ENCODE assay signal across 9 cellular contexts in the genomic region with DNA sequence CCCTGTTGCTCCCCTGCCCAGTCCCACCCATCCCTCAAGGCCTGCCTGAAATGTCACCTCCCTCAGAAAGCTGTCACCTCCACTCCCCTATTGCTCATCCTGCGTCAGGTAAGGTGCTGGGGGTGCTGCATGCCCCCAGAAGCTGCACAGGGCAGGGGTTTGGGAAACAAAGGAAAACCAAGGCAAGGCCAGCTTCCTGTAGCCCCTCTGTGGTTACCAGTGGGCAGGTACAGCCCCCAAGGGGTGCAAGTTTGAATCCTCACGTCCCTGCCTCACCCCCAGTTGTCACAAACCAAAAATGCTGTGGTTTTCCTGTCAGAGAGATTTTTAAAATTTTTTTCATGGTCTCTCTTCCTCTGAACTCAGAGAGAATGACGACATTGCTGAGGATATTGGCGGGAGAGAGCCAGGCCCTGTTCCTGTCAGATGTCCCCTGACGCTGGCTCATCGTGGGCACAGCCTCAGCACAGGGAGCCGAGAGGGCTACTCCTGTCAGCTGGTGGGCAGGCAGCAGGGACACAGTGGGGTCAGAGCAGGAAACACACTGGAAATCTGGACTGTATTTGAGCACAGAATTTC. TPM values are rescaled to one million over a fixed set of nuclear protein-coding genes. Genes with fewer than 3 reads are reported as not detected.
DNase-seq lines count a peak whose midpoint lies in the region; ATAC-seq and TF ChIP-seq lines count a peak whose summit lies in the region.
"Had no signal": no experiment of that assay in that cellular context is flagged by ENCODE, and none has a peak within 500 bp of the region (broad histone marks: within the 10 kb centered on the region; RNA-seq: fewer than 3 reads in every experiment).

No MANE protein-coding gene starts in this region.

- ATAC-seq in left ventricle myocardium superior (peak; percentile 8), activated B cell treated with CpG ODN at 0.5 μM for 24 hours (ENCODE audit: low read depth) (no peak), HG03378 (IDR thresholded peaks at IDR 0.05; ENCODE audit: unreplicated experiment) (no peak), HG03108 (IDR thresholded peaks at IDR 0.05; ENCODE audit: unreplicated experiment) (no peak)

- intact Hi-C loops in left ventricle myocardium superior (cut with micrococcal nuclease) (no loop called here), activated B cell treated with CpG ODN at 0.5 μM for 24 hours (cut with micrococcal nuclease) (no loop called here)

- H3K27me3 Mint-ChIP-seq in activated B cell treated with CpG ODN at 0.5 μM for 24 hours, result no peaks in the 10 kb centered on the region

- H3K9me3 Mint-ChIP-seq in activated B cell treated with CpG ODN at 0.5 μM for 24 hours, result no peaks in the 10 kb centered on the region

- TF ChIP-seq CTCF in right atrium auricular region (IDR thresholded peaks at IDR 0.05) (no peak), activated B cell treated with CpG ODN at 0.5 μM for 24 hours (IDR thresholded peaks at IDR 0.05) (no peak)

- no peak overlapping the region for H3K4me3 Mint-ChIP-seq in activated B cell treated with CpG ODN at 0.5 μM for 24 hours

- H3K4me3 ChIP-seq in right atrium auricular region, result no peak overlapping the region
- no peak overlapping the region for H3K4me3 ChIP-seq in thymus (ENCODE audit: low read length)

- CTCF ChIA-PET in activated B cell treated with CpG ODN at 0.5 μM for 24 hours (lab: Charles Lee), result interaction anchor here (0.7 to 4.0 kb wide), 4 partner anchors 26 to 521 kb away, joined by 4 to 16 read pairs (median 5); no protein-coding TSS in a partner anchor

- POLR2A ChIA-PET in activated B cell treated with CpG ODN at 0.5 μM for 24 hours (lab: Charles Lee), result no interaction called here

- H3K9me3 ChIP-seq in right atrium auricular region (no peaks in the 10 kb centered on the region), thymus (ENCODE audit: control insufficient read depth) (no peaks in the 10 kb centered on the region)

- H3K27me3 ChIP-seq in right atrium auricular region, result no peaks in the 10 kb centered on the region
- H3K27me3 ChIP-seq in thymus (ENCODE audit: control insufficient read depth, insufficient read depth), result no peaks in the 10 kb centered on the region

- 16% methylated on average over 7 of the region's 7 CpGs for WGBS in thymus

- H3K4me1 Mint-ChIP-seq in activated B cell treated with CpG ODN at 0.5 μM for 24 hours, result peaks cover 30% of the 10 kb centered on the region

- peak overlapping the region; percentile 56 for H3K27ac Mint-ChIP-seq in activated B cell treated with CpG ODN at 0.5 μM for 24 hours

- peaks cover 0 to 15% of the 10 kb centered on the region in 2 donors for H3K4me1 ChIP-seq in right atrium auricular region
- peaks cover 14% of the 10 kb centered on the region for H3K4me1 ChIP-seq in thymus (ENCODE audit: control insufficient read depth, insufficient read depth, low read length)

- peaks cover 39% of the 10 kb centered on the region for H3K36me3 Mint-ChIP-seq in activated B cell treated with CpG ODN at 0.5 μM for 24 hours (ENCODE audit: low read depth)

- peak; percentile 35 for DNase-seq in left ventricle myocardium superior
- no peak for DNase-seq in right atrium auricular region (ENCODE audit: low spot score)
- DNase-seq in activated B cell treated with CpG ODN at 0.5 μM for 24 hours, result no peak
- peak; percentile 21 for DNase-seq in fibroblast of gingiva (ENCODE audit: low read depth)
- DNase-seq in DMS79 (lab: John Stamatoyannopoulos, UW), result no peak

- H3K27ac ChIP-seq in right atrium auricular region (no peak overlapping the region), thymus (ENCODE audit: low read depth) (peak overlapping the region; percentile 55)

- H3K36me3 ChIP-seq in right atrium auricular region (no peaks in the 10 kb centered on the region), thymus (ENCODE audit: control insufficient read depth, insufficient read depth) (peaks cover 11% of the 10 kb centered on the region)

RNA-seq across cellular contexts. Expression of a gene that starts 27.0 kb away (rescaled TPM):
- 2.4 TPM for total RNA-seq in left ventricle myocardium superior
- 1 to 10 TPM; 1.9 to 2.3 TPM for total RNA-seq in right atrium auricular region
- 33.7 and 42.7 TPM in 2 replicates for total RNA-seq in activated B cell treated with CpG ODN at 0.5 μM for 24 hours
- 54.8 TPM for polyA plus RNA-seq in thymus
- total RNA-seq: kidney epithelial cell had no signal

RNA-seq across cellular contexts. Expression of a gene that starts 49.0 kb away (rescaled TPM):
- total RNA-seq in left ventricle myocardium superior (97.1 TPM), right atrium auricular region (100 to 1,000 TPM; 191 to 361 TPM), activated B cell treated with CpG ODN at 0.5 μM for 24 hours (104 and 113 TPM in 2 replicates)
- polyA plus RNA-seq in thymus, result 127 TPM

Comparison
In these comparisons a context has a peak if more than half of its experiments do, and no peak if none do; other contexts are left out.
1. DNase-seq: peak in left ventricle myocardium superior (single experiment) and fibroblast of gingiva (single experiment); none in right atrium auricular region (single experiment), activated B cell treated with CpG ODN at 0.5 μM for 24 hours (single experiment) and DMS79 (single experiment).
2. RNA of a gene that starts 27.0 kb away (total RNA-seq): 33.7 to 42.7 TPM in activated B cell treated with CpG ODN at 0.5 μM for 24 hours; 2.4 TPM in left ventricle myocardium superior (single experiment) and 1.9 to 2.3 TPM in right atrium auricular region; every median in the first group is over 10 times any median in the second.